Comparison of ENCODE assay signal across 8 cellular contexts in genomic region chr20:49320460-49320859, GRCh38. TPM values are rescaled to one million over a fixed set of nuclear protein-coding genes. Genes with fewer than 3 reads are reported as not detected.
DNase-seq lines count a peak whose midpoint lies in the region; ATAC-seq, FAIRE-seq and TF ChIP-seq lines count a peak whose summit lies in the region.

No MANE protein-coding gene starts in this region.

- ATAC-seq in GM19455 (IDR thresholded peaks at IDR 0.05; ENCODE audit: unreplicated experiment) = no peak

- H3K36me3 ChIP-seq in HAP-1 (replicated peaks) = no peaks in the 10 kb centered on the region

- H3K4me1 ChIP-seq in HAP-1 = no peaks in the 10 kb centered on the region

- DNase-seq in AG09309 (ENCODE audit: low read depth) (no peak), HAP-1 (ENCODE audit: low spot score in 2 of 2) (peak; percentile 21 to 26), SW 1271 (lab: John Stamatoyannopoulos, UW) (peak; percentile 55 to 67), hepatic stellate cell (ENCODE audit: low spot score) (peak; percentile 57), frontal cortex (ENCODE audit: low spot score in 2 of 2) (no peak)
- DNase-seq in activated naive CD4-positive, alpha-beta T cell treated with anti-CD3 and anti-CD28 coated beads, Interleukin-2, amount 50 U/mL, for 16 hours = no peak
- no peak for DNase-seq in activated CD4-positive, alpha-beta T cell treated with anti-CD3 and anti-CD28 coated beads, Interleukin-2, amount 50 U/mL, for 4 hours

- in situ Hi-C loops in HAP-1 (cut with MboI; ENCODE audit: low sequenced_read_pairs) = no loop called here

- TF ChIP-seq CTCF in AG09309 (IDR thresholded peaks at IDR 0.05; ENCODE audit: control insufficient read depth, insufficient read depth, low read depth, low read length, missing control alignments) = peak; percentile 59

- no peak for FAIRE-seq in frontal cortex (lab: Jason Lieb, UNC)

- no peaks in the 10 kb centered on the region for H3K9me3 ChIP-seq in HAP-1

- H3K4me3 ChIP-seq in AG09309 (ENCODE audit: control insufficient read depth, low read depth, low read length) (no peak overlapping the region), HAP-1 (no peak overlapping the region)

- H3K27me3 ChIP-seq in HAP-1 (ENCODE audit: low read depth) = peaks cover 59% of the 10 kb centered on the region

RNA-seq across cellular contexts. Expression of gene ZNFX1, which starts 42.6 kb away (rescaled TPM):
- total RNA-seq in frontal cortex = 13.0 TPM

Comparison
In these comparisons a context has a peak if more than half of its experiments do, and no peak if none do; other contexts are left out.
1. DNase-seq: peak in HAP-1 (2 of 2), SW 1271 (2 of 2) and hepatic stellate cell (single experiment); none in AG09309 (single experiment), frontal cortex (0 of 2), activated naive CD4-positive, alpha-beta T cell treated with anti-CD3 and anti-CD28 coated beads, Interleukin-2, amount 50 U/mL, for 16 hours (single experiment) and activated CD4-positive, alpha-beta T cell treated with anti-CD3 and anti-CD28 coated beads, Interleukin-2, amount 50 U/mL, for 4 hours (0 of 2).